1 cellular context compared by ENCODE assay signal in genomic region chr19:32966750-32967149, GRCh38.
TF ChIP-seq lines count a peak whose summit lies in the region.

No MANE protein-coding gene starts in this region.

TF ChIP-seq in WTC11, 78 proteins besides CTCF, POLR2A, EP300 and RAD21 (continued from another document):
- TF ChIP-seq HMGXB4 (CRISPR knock-in tag; IDR thresholded peaks at IDR 0.05) (no peak), ZNF121 (CRISPR knock-in tag; IDR thresholded peaks at IDR 0.05) (peak; percentile 58; the same call in 1 of the 2 replicates), TCF7 (CRISPR knock-in tag; IDR thresholded peaks at IDR 0.05; ENCODE audit: low read depth) (no peak)
